In genomic region chr4:123577507-123577906, GRCh38 we compare ENCODE assay signal across 24 cellular contexts.
"Had no signal": no experiment of that assay in that cellular context is flagged by ENCODE, and none has a peak within 500 bp of the region (broad histone marks: within the 10 kb centered on the region; RNA-seq: fewer than 3 reads in every experiment).

No MANE protein-coding gene starts in this region.

- H3K27ac ChIP-seq: brain microvascular endothelial cell, SK-N-MC had no signal

- H3K4me3 ChIP-seq: SK-N-MC had no signal

- FAIRE-seq: TTC549 had no signal

- ATAC-seq: activated T-cell treated with anti-CD3 and anti-CD28 coated beads, Interleukin-2, amount 50 U/mL, for 4 hours; Right ventricle myocardium inferior; T-cell had no signal

- H3K27me3 ChIP-seq: brain microvascular endothelial cell had no signal

- H3K36me3 ChIP-seq: brain microvascular endothelial cell had no signal

- DNase-seq: activated CD4-positive, alpha-beta memory T cell treated with anti-CD3 and anti-CD28 coated beads for 36 hours; activated CD4-positive, alpha-beta T cell treated with anti-CD3 and anti-CD28 coated beads, Interleukin-2, amount 10 ng/mL, durations not matched to agents 7 days and 5 days; activated CD4-positive, CD25-positive, alpha-beta regulatory T cell; activated CD8-positive, alpha-beta memory T cell treated with anti-CD3 and anti-CD28 coated beads for 24 hours; activated gamma-delta T cell; activated naive CD4-positive, alpha-beta T cell treated with anti-CD3 and anti-CD28 coated beads, Interleukin-2, amount 10 ng/mL, durations not matched to agents 7 days and 5 days; activated naive CD8-positive, alpha-beta T cell treated with anti-CD3 and anti-CD28 coated beads for 36 hours; activated T-cell treated with anti-CD3 and anti-CD28 coated beads, Interleukin-2, amount 50 U/mL, for 4 hours; brain microvascular endothelial cell; caudate nucleus; MM.1S; NCI-H1105; NCI-H1694 treated with DMSO at 0.1 percent for 48 hours; NCI-H2029 treated with DMSO at 0.1 percent for 48 hours; NCI-H446 treated with DMSO at 0.1 percent for 48 hours; NCI-H524 treated with DMSO at 0.1 percent for 48 hours; NCI-H774; RPMI8226; T-cell; T-helper 2 cell; T1000 had no signal
